7 cellular contexts compared by ENCODE assay signal in genomic region chr11:134953551-134953950, GRCh38.
DNase-seq lines count a peak whose midpoint lies in the region; FAIRE-seq and TF ChIP-seq lines count a peak whose summit lies in the region.
"Not testable (repeated sequence)": the region's sequence is repeated elsewhere in the genome, so short reads cannot be mapped to it uniquely, and the experiment has no call there.

No MANE protein-coding gene starts in this region.

- CTCF ChIA-PET in HEK293 (lab: Yijun Ruan, JAX) = not testable (repeated sequence)

- H4K20me1 ChIP-seq in GM23248 (ENCODE audit: insufficient read depth) = not testable (repeated sequence)

- peaks cover 30% of the 10 kb centered on the region for H3K4me1 ChIP-seq in GM23248 (ENCODE audit: insufficient read depth)
- not testable (repeated sequence) for H3K4me1 ChIP-seq in HEK293 (ENCODE audit: control insufficient read depth, insufficient read depth, low read length)

- 75 to 84% methylated on average over 2 of the region's 2 CpGs for WGBS in GM23248 (ENCODE audit: low coverage in 1 of 2, low lambda C conversion rate in 2 of 2, missing lambda C conversion rate in 2 of 2), 2 experiments

- H3K36me3 Mint-ChIP-seq in osteocyte (ENCODE audit: unreplicated experiment); type B pancreatic cell: not testable (repeated sequence)

- H3K79me2 ChIP-seq in GM23248 (ENCODE audit: insufficient read depth) = not testable (repeated sequence)

- H3K9me3 ChIP-seq in GM23248 (ENCODE audit: low read depth); HEK293 (ENCODE audit: control insufficient read depth, insufficient read depth, low read depth, low read length): not testable (repeated sequence)

- H3K27me3 ChIP-seq in GM23248 (replicated peaks; ENCODE audit: insufficient read depth); bronchial epithelial cell (ENCODE audit: control insufficient read depth, insufficient read depth, low read length): not testable (repeated sequence)

- H3K9me2 ChIP-seq in GM23248 (ENCODE audit: insufficient read depth) = not testable (repeated sequence)

- H3K9me3 Mint-ChIP-seq in osteocyte (ENCODE audit: unreplicated experiment); type B pancreatic cell: not testable (repeated sequence)

- not testable (repeated sequence) for H3K27ac ChIP-seq in GM23248; HEK293 (ENCODE audit: extremely low read depth, low read depth, low read length)

- DNase-seq in DMS53 (lab: John Stamatoyannopoulos, UW) (peak; percentile 46), GM23248 (peak; percentile 4), osteocyte (ENCODE audit: extremely low spot score, unreplicated experiment) (peak; percentile 36), type B pancreatic cell (ENCODE audit: extremely low spot score, unreplicated experiment) (peak; percentile 8)
- not testable (repeated sequence) for DNase-seq in bronchial epithelial cell (ENCODE audit: low read depth); urothelium cell line (ENCODE audit: low spot score)

- not testable (repeated sequence) for H3K36me3 ChIP-seq in GM23248 (ENCODE audit: low read depth); HEK293 (ENCODE audit: control insufficient read depth in 2 of 2, insufficient read depth in 1 of 2, low read length in 2 of 2); bronchial epithelial cell (ENCODE audit: control insufficient read depth, insufficient read depth, low read length)

- not testable (repeated sequence) for H3K27me3 Mint-ChIP-seq in osteocyte (ENCODE audit: unreplicated experiment)
- peaks cover 18% of the 10 kb centered on the region for H3K27me3 Mint-ChIP-seq in type B pancreatic cell

- H3F3A ChIP-seq in GM23248 (ENCODE audit: insufficient read depth) = peaks cover 26% of the 10 kb centered on the region

- not testable (repeated sequence) for H3K4me2 ChIP-seq in GM23248 (ENCODE audit: unreplicated experiment)

- H3K4me3 Mint-ChIP-seq in osteocyte (ENCODE audit: unreplicated experiment); type B pancreatic cell: not testable (repeated sequence)

- in situ Hi-C loops in GM23248 (cut with MboI) = not testable (repeated sequence)

- peaks cover 37% of the 10 kb centered on the region for H3K4me1 Mint-ChIP-seq in osteocyte (ENCODE audit: unreplicated experiment)
- H3K4me1 Mint-ChIP-seq in type B pancreatic cell (ENCODE audit: unreplicated experiment) = not testable (repeated sequence)

- not testable (repeated sequence) for H2AFZ ChIP-seq in GM23248

- TF ChIP-seq CTCF in HEK293 (tag by site-specific recombination; IDR thresholded peaks at IDR 0.05); bronchial epithelial cell (IDR thresholded peaks at IDR 0.05; ENCODE audit: insufficient read depth, low read length, severe bottlenecking); osteocyte (IDR thresholded peaks at IDR 0.05); type B pancreatic cell (conservative IDR thresholded peaks at IDR 0.05): not testable (repeated sequence)

- not testable (repeated sequence) for H3K9ac ChIP-seq in GM23248

- not testable (repeated sequence) for H3K4me3 ChIP-seq in GM23248; HEK293 (ENCODE audit: low read depth, low read length); bronchial epithelial cell (ENCODE audit: low read depth, low read length)

- H3K27ac Mint-ChIP-seq in osteocyte (ENCODE audit: unreplicated experiment); type B pancreatic cell: not testable (repeated sequence)

- POLR2A ChIA-PET in HEK293 (lab: Yijun Ruan, JAX) = not testable (repeated sequence)

- FAIRE-seq in bronchial epithelial cell (lab: Jason Lieb, UNC) (peak; percentile 73), urothelium cell line (lab: Jason Lieb, UNC) (peak; percentile 74)

TF ChIP-seq in HEK293, 187 proteins besides CTCF, POLR2A, EP300 and RAD21:
- peak; percentile 88 for TF ChIP-seq ATF2 (tag by site-specific recombination; IDR thresholded peaks at IDR 0.05; ENCODE audit: low read depth)
- 0 out of 2 replicates have a peak, but pooled peaks have one; percentile 39 for TF ChIP-seq HIC1 (tag by site-specific recombination; IDR thresholded peaks at IDR 0.05)
- TF ChIP-seq ZBTB21 (tag by site-specific recombination; IDR thresholded peaks at IDR 0.05) = peak; percentile 84
- peak; percentile 8; the same call in 1 of the 2 replicates for TF ChIP-seq ZNF398 (tag by site-specific recombination; IDR thresholded peaks at IDR 0.05)
- 0 out of 2 replicates have a peak, but pooled peaks have one; percentile 21 for TF ChIP-seq KLF9 (tag by site-specific recombination; IDR thresholded peaks at IDR 0.05; ENCODE audit: low read depth)
- peak; percentile 92 for TF ChIP-seq ZNF629 (tag by site-specific recombination; IDR thresholded peaks at IDR 0.05)
